Comparison of ENCODE assay signal across 13 cellular contexts in the genomic region with DNA sequence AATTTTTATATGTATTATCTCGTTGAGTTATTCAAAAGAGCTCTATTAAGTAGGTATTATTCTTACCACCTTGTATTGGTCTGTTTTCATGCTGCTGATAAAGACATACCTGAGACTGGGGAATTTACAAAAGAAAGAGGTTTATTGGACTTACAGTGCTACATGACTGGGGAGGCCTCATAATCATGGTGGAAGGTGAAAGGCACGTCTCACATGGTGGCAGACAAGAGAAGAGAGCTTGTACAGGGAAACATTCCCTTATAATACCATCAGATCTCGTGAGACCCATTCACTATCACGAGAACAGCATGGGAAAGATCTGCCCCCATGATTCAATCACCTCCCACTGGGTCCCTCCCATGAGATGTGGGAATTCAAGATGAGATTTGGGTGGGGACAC. TPM values are rescaled to one million over a fixed set of nuclear protein-coding genes. Genes with fewer than 3 reads are reported as not detected.
"Had no signal": no experiment of that assay in that cellular context is flagged by ENCODE, and none has a peak within 500 bp of the region (broad histone marks: within the 10 kb centered on the region; RNA-seq: fewer than 3 reads in every experiment).

No MANE protein-coding gene starts in this region.

RNA-seq across cellular contexts. Expression of a gene that starts 44.3 kb away (rescaled TPM):
- total RNA-seq: stomach, subcutaneous adipose tissue, suprapubic skin, temporal lobe, thoracic aorta, thyroid gland, tibial nerve, transverse colon, upper lobe of right lung, ureter, urinary bladder, uterus, vagina had no signal
- polyA plus RNA-seq: stomach, urinary bladder had no signal
